ENCODE assay signal across 7 cellular contexts in genomic region chr15:40044717-40045571, GRCh38. TPM values are rescaled to one million over a fixed set of nuclear protein-coding genes. Genes with fewer than 3 reads are reported as not detected.
DNase-seq lines count a peak whose midpoint lies in the region; ATAC-seq, FAIRE-seq and TF ChIP-seq lines count a peak whose summit lies in the region.

No MANE protein-coding gene starts in this region.

- peak overlapping the region; percentile 69 for H3K4me2 ChIP-seq in hepatocyte

- ATAC-seq in HG02678 (IDR thresholded peaks at IDR 0.05; ENCODE audit: unreplicated experiment), result peak; percentile 78

- no peaks in the 10 kb centered on the region for H3K9me3 ChIP-seq in hepatocyte (ENCODE audit: low read depth)
- no peaks in the 10 kb centered on the region for H3K9me3 ChIP-seq in sigmoid colon

- peak; percentile 80 for DNase-seq in GM12892 (ENCODE audit: insufficient read length)
- peak; percentile 65 for DNase-seq in NCI-H1092 treated with DMSO at 0.1 percent for 48 hours (lab: John Stamatoyannopoulos, UW)
- DNase-seq in T-helper 1 cell, result peak; percentile 61 to 82 (median 71)
- DNase-seq in amniotic epithelial cell (ENCODE audit: low read depth), result peak; percentile 65
- DNase-seq in hepatocyte (ENCODE audit: low spot score), result peak; percentile 94
- peak; percentile 93 for DNase-seq in sigmoid colon

- no peak for TF ChIP-seq EP300 in sigmoid colon (IDR thresholded peaks at IDR 0.05)

- H3K4me1 ChIP-seq in hepatocyte (ENCODE audit: insufficient read depth), result peaks cover 27% of the 10 kb centered on the region
- H3K4me1 ChIP-seq in sigmoid colon, result peaks cover 0 to 55% (median 40%) of the 10 kb centered on the region in 4 donors

- H4K20me1 ChIP-seq in hepatocyte (ENCODE audit: insufficient read depth, poor library complexity, severe bottlenecking), result no peaks in the 10 kb centered on the region

- H3K4me3 ChIP-seq in hepatocyte, result no peak overlapping the region
- H3K4me3 ChIP-seq in sigmoid colon, result peak overlapping the region in 1 of 4 donors; percentile 18

- peak overlapping the region; percentile 18 for H2AFZ ChIP-seq in hepatocyte

- H3K27me3 ChIP-seq in hepatocyte, result no peaks in the 10 kb centered on the region
- no peaks in the 10 kb centered on the region for H3K27me3 ChIP-seq in sigmoid colon

- intact Hi-C loops in sigmoid colon (cut with DNase I), result loop anchor here (1.0 to 5.0 kb wide), 4 partner anchors 64 to 229 kb away; partner anchors contain the start of genes BMF and BUB1B

- no peaks in the 10 kb centered on the region for H3K36me3 ChIP-seq in hepatocyte (replicated peaks; ENCODE audit: insufficient read depth, low read depth)
- H3K36me3 ChIP-seq in sigmoid colon, result no peaks in the 10 kb centered on the region

- TF ChIP-seq POLR2A in GM12892 (IDR thresholded peaks at IDR 0.05; ENCODE audit: low read depth, low read length), result no peak
- TF ChIP-seq POLR2A in sigmoid colon (IDR thresholded peaks at IDR 0.05), result no peak

- H3K27ac ChIP-seq in hepatocyte (peak overlapping the region; percentile 4), sigmoid colon (peak overlapping the region; percentile 31 to 65 (median 47))

- peaks cover 4% of the 10 kb centered on the region for H3K79me2 ChIP-seq in hepatocyte

- no peaks in the 10 kb centered on the region for H3K9me2 ChIP-seq in hepatocyte (replicated peaks; ENCODE audit: insufficient read depth)

- WGBS in hepatocyte (ENCODE audit: low lambda C conversion rate, missing lambda C conversion rate), result 6% methylated on average over 22 of the region's 22 CpGs
- WGBS in sigmoid colon, 2 donors, result 3 to 6% methylated on average over 22 of the region's 22 CpGs

- peak; percentile 97 for FAIRE-seq in GM12892 (lab: Jason Lieb, UNC)

- TF ChIP-seq CTCF in hepatocyte (IDR thresholded peaks at IDR 0.05; ENCODE audit: poor library complexity) (peak; percentile 97), sigmoid colon (IDR thresholded peaks at IDR 0.05) (peak; percentile 90 to 93 (median 92))

RNA-seq across cellular contexts. Expression of gene SRP14, which starts 6.0 kb away (rescaled TPM):
- 488 TPM for polyA plus RNA-seq in GM12892 (2012; ENCODE audit: missing spikeins)
- 219 and 274 TPM in 2 replicates for total RNA-seq in hepatocyte
- 804 and 827 TPM in 2 replicates for polyA plus RNA-seq in hepatocyte
- total RNA-seq in sigmoid colon, result 100 to 1,000 TPM; 307 to 378 (median 342) TPM
- polyA plus RNA-seq in sigmoid colon, result 100 to 1,000 TPM; 304 to 467 (median 403) TPM
